In the genomic region with DNA sequence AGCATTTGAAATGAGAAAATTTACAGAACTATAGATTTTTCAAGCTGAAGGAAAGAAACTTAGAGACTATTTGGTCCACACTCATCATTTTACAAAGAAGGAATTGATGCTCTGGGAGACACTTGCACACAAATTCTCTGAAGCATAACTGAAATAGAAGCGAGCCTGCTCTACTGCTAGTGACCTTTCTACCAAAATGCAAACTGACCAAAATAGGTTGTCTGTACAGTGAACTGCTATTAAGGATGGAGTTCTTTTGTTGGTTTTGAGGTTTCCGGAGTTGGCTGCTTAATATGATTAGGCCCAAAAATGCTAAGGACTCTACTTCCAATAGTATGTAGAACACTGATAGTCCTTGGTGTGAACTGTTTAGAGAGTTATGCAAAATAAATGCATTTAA, we compare ENCODE assay signal across 10 cellular contexts.
"Had no signal": no experiment of that assay in that cellular context is flagged by ENCODE, and none has a peak within 500 bp of the region (broad histone marks: within the 10 kb centered on the region; RNA-seq: fewer than 3 reads in every experiment).

No MANE protein-coding gene starts in this region.

- H2AFZ ChIP-seq: GM23248 had no signal

- FAIRE-seq: HepG2 had no signal

- ATAC-seq: HCT116, HepG2 had no signal

- H3K9me3 ChIP-seq: HAP-1 had no signal

- H3K27ac ChIP-seq: GM23248, HL-60 had no signal

- H3K36me3 ChIP-seq: HAP-1 had no signal

- H3K27ac Mint-ChIP-seq: HFFc6, IgD-negative memory B cell had no signal

- H3K9ac ChIP-seq: GM23248 had no signal

- H3K4me3 ChIP-seq: GM23248, HAP-1 had no signal

- DNase-seq: GM23248, GOT3, H7, HFFc6, KBM-7 had no signal

- H3K27me3 Mint-ChIP-seq: IgD-negative memory B cell had no signal

- H3K4me3 Mint-ChIP-seq: HFFc6, IgD-negative memory B cell had no signal
